Comparison of ENCODE assay signal across 17 cellular contexts in genomic region chr7:151818674-151819519, GRCh38. TPM values are rescaled to one million over a fixed set of nuclear protein-coding genes. Genes with fewer than 3 reads are reported as not detected.
DNase-seq lines count a peak whose midpoint lies in the region; ATAC-seq lines count a peak whose summit lies in the region.
"Had no signal": no experiment of that assay in that cellular context is flagged by ENCODE, and none has a peak within 500 bp of the region (broad histone marks: within the 10 kb centered on the region; RNA-seq: fewer than 3 reads in every experiment).

No MANE protein-coding gene starts in this region.

- no peaks in the 10 kb centered on the region for H3K36me3 ChIP-seq in trophoblast cell (ENCODE audit: control insufficient read depth in 1 of 2, insufficient read depth in 2 of 2, low read length in 2 of 2)
- H3K36me3 ChIP-seq: upper lobe of left lung had no signal

- no peak overlapping the region for H3K18ac ChIP-seq in trophoblast cell (ENCODE audit: low read length)

- H4K12ac ChIP-seq in trophoblast cell (ENCODE audit: low read depth, low read length), result no peak overlapping the region

- H2BK12ac ChIP-seq in trophoblast cell (ENCODE audit: low read length), result no peak overlapping the region

- DNase-seq in DMS53 (lab: John Stamatoyannopoulos, UW) (peak; percentile 17), DMS53 treated with DMSO at 0.1 percent for 48 hours (lab: John Stamatoyannopoulos, UW; ENCODE audit: unreplicated experiment) (no peak), NCI-H1092 (lab: John Stamatoyannopoulos, UW) (peak; percentile 42), epithelial cell of prostate (ENCODE audit: low read depth, low spot score) (peak; percentile 22), trophoblast cell (peak; percentile 75 to 92), activated gamma-delta T cell (lab: John Stamatoyannopoulos, UW) (no peak), SKM-1 treated with dmso at 0.1 percent for 144 hours (lab: John Stamatoyannopoulos, UW; ENCODE audit: unreplicated experiment) (no peak)
- DNase-seq: activated CD4-positive, alpha-beta T cell treated with anti-CD3 and anti-CD28 coated beads for 36 hours; CD4-positive, alpha-beta memory T cell; MM.1S; NCI-H446 treated with DMSO at 0.1 percent for 48 hours; right cardiac atrium; stimulated activated CD4-positive, alpha-beta T cell treated with anti-CD3 and anti-CD28 coated beads, Interleukin-4, amount 100 ng/mL, for 1 hour had no signal

- no peaks in the 10 kb centered on the region for H3K79me2 ChIP-seq in trophoblast cell (ENCODE audit: control insufficient read depth, insufficient read depth, low read length, poor library complexity)

- peaks cover 0 to 2% of the 10 kb centered on the region in 2 experiments for H3K4me1 ChIP-seq in trophoblast cell (ENCODE audit: control insufficient read depth in 1 of 2, insufficient read depth in 2 of 2, low read length in 2 of 2)

- ATAC-seq in HG03432 (IDR thresholded peaks at IDR 0.05; ENCODE audit: unreplicated experiment), result no peak
- ATAC-seq: activated CD4-positive, alpha-beta T cell treated with anti-CD3 and anti-CD28 coated beads for 36 hours; natural killer cell treated with Interleukin-12 subunit alpha and Interleukin-12 subunit beta and Interleukin-15 and Interleukin-18, amount 100 ng/mL, for 72 hours; right cardiac atrium had no signal

- H3K23ac ChIP-seq in trophoblast cell (ENCODE audit: low read length), result no peak overlapping the region

- no peak overlapping the region for H2BK5ac ChIP-seq in trophoblast cell (ENCODE audit: low read depth, low read length, poor library complexity)

- H3K4me2 ChIP-seq in trophoblast cell (ENCODE audit: low read length), result no peak overlapping the region

- H2BK120ac ChIP-seq in trophoblast cell (ENCODE audit: insufficient read depth, low read length, poor library complexity), result no peak overlapping the region

- H3K9ac ChIP-seq in trophoblast cell (ENCODE audit: low read length), result no peak overlapping the region

- WGBS in trophoblast cell (ENCODE audit: extremely low coverage, insufficient coverage, insufficient read length), result no CpG with 5 or more reads among the region's 18 CpGs

- H3K27me3 ChIP-seq in trophoblast cell (ENCODE audit: insufficient read depth, low read length), result no peaks in the 10 kb centered on the region
- H3K27me3 ChIP-seq: upper lobe of left lung had no signal

- H3K14ac ChIP-seq in trophoblast cell (ENCODE audit: low read length), result no peak overlapping the region

- no peak overlapping the region for H3K27ac ChIP-seq in epithelial cell of prostate
- H3K27ac ChIP-seq in trophoblast cell (ENCODE audit: low read depth, low read length), result no peak overlapping the region
- H3K27ac ChIP-seq: 22Rv1, upper lobe of left lung had no signal

- no peaks in the 10 kb centered on the region for H3K79me1 ChIP-seq in trophoblast cell (ENCODE audit: low read length)

- no peak overlapping the region for H2AK5ac ChIP-seq in trophoblast cell (ENCODE audit: low read length)

- H3K9me3 ChIP-seq in trophoblast cell (ENCODE audit: insufficient read depth, low read depth, low read length), result no peaks in the 10 kb centered on the region
- H3K9me3 ChIP-seq: upper lobe of left lung had no signal

- H4K8ac ChIP-seq in trophoblast cell (ENCODE audit: low read depth, low read length), result no peak overlapping the region

- no peak overlapping the region for H2AFZ ChIP-seq in trophoblast cell (ENCODE audit: insufficient read depth, low read length, poor library complexity)

- no peak overlapping the region for H3K4ac ChIP-seq in trophoblast cell (ENCODE audit: low read depth, low read length)

- no peak overlapping the region for H4K91ac ChIP-seq in trophoblast cell (ENCODE audit: low read depth, low read length)

- no peak overlapping the region for H3K4me3 ChIP-seq in trophoblast cell (ENCODE audit: low read depth, low read length)
- H3K4me3 ChIP-seq: upper lobe of left lung had no signal

RNA-seq across cellular contexts. Expression of gene PRKAG2, which starts 58.0 kb away (rescaled TPM):
- 34.2 and 36.3 TPM in 2 replicates for polyA plus RNA-seq in trophoblast cell (2013)

Comparison
In these comparisons a context has a peak if more than half of its experiments do, and no peak if none do; other contexts are left out.
1. DNase-seq: peak in DMS53 (single experiment), NCI-H1092 (single experiment), epithelial cell of prostate (single experiment) and trophoblast cell (2 of 2); none in DMS53 treated with DMSO at 0.1 percent for 48 hours (single experiment), activated gamma-delta T cell (single experiment) and SKM-1 treated with dmso at 0.1 percent for 144 hours (single experiment).